17 cellular contexts compared by ENCODE assay signal in genomic region chr4:104421576-104421975, GRCh38.
"Had no signal": no experiment of that assay in that cellular context is flagged by ENCODE, and none has a peak within 500 bp of the region (broad histone marks: within the 10 kb centered on the region; RNA-seq: fewer than 3 reads in every experiment).

No MANE protein-coding gene starts in this region.

- H3K27me3 ChIP-seq: cardiac muscle cell, foreskin keratinocyte, right lobe of liver had no signal

- ATAC-seq: activated CD8-positive, alpha-beta memory T cell treated with anti-CD3 and anti-CD28 coated beads, Interleukin-2, amount 10 ng/mL, durations not matched to agents 7 days and 5 days; foreskin keratinocyte; left ventricle myocardium superior; psoas muscle had no signal

- H3K27ac ChIP-seq: cardiac muscle cell, foreskin keratinocyte, psoas muscle, right lobe of liver, thoracic aorta had no signal

- H3K9me3 ChIP-seq: psoas muscle, right lobe of liver, thoracic aorta had no signal

- H3K4me3 ChIP-seq: cardiac muscle cell, psoas muscle, right lobe of liver, thoracic aorta had no signal

- DNase-seq: activated CD4-positive, alpha-beta T cell treated with anti-CD3 and anti-CD28 coated beads, Interleukin-2, amount 50 U/mL, for 4 hours; activated CD4-positive, CD25-positive, alpha-beta regulatory T cell treated with anti-CD3 and anti-CD28 coated beads, Interleukin-2, amount 50 U/mL, for 72 hours; activated CD8-positive, alpha-beta memory T cell treated with anti-CD3 and anti-CD28 coated beads, Interleukin-2, amount 10 ng/mL, durations not matched to agents 7 days and 5 days; activated gamma-delta T cell treated with Interleukin-2 at 50 U/mL for 16 hours; activated naive CD8-positive, alpha-beta T cell treated with anti-CD3 and anti-CD28 coated beads for 36 hours; activated T-cell treated with anti-CD3 and anti-CD28 coated beads, Interleukin-2, amount 50 U/mL, for 48 hours; aorta; foreskin keratinocyte; kidney; left ventricle myocardium superior; psoas muscle; right lobe of liver; stimulated activated CD4-positive, alpha-beta T cell treated with anti-CD3 and anti-CD28 coated beads, Interleukin-12 subunit alpha, Interleukin-12 subunit beta, amount 100 ng/mL, for 4 hours; stimulated activated CD4-positive, alpha-beta T cell treated with anti-CD3 and anti-CD28 coated beads, Interleukin-2, amount 100 ng/mL, for 48 hours; SW 1271 had no signal

- H3K4me1 ChIP-seq: foreskin keratinocyte, psoas muscle, right lobe of liver had no signal

- H3K36me3 ChIP-seq: cardiac muscle cell, right lobe of liver, thoracic aorta had no signal
